Comparison of ENCODE assay signal across 1 cellular context in the genomic region with DNA sequence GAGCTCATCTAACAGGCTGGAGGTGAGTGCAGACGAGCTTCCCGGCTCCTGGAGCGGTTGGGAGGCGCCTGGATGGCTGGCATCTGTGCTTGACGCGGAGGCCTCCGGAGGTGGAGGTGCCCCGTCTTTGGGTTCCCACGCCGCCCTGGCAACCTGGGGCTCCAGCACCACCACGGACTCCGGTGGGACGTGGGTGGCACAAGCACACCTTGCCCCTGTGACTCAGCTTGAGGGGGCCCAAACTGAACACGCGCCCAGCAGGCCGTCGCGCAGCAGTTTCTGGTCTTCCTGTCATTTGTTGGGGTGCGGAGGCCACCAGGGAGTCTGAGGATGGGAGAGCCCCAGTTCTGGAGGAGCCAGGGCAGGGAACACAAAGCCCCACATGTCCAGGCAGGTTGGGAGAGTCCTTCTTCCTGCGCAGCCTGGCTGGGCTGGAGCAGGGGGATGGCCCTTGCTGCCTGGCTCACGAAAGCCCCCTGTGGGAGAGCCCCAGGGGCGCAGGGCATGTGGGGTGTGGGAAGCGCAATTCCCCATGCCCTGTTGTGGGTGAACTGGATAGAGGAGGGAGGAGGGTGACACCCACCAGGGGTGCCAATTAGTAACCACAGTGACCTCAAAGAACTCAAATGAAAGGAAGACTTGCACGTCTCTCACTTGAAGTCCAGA.
TF ChIP-seq lines count a peak whose summit lies in the region.

No MANE protein-coding gene starts in this region.

TF ChIP-seq in HepG2, 621 proteins besides CTCF, POLR2A, EP300 and RAD21 (continued from another document):
- TF ChIP-seq, protein P1, sequence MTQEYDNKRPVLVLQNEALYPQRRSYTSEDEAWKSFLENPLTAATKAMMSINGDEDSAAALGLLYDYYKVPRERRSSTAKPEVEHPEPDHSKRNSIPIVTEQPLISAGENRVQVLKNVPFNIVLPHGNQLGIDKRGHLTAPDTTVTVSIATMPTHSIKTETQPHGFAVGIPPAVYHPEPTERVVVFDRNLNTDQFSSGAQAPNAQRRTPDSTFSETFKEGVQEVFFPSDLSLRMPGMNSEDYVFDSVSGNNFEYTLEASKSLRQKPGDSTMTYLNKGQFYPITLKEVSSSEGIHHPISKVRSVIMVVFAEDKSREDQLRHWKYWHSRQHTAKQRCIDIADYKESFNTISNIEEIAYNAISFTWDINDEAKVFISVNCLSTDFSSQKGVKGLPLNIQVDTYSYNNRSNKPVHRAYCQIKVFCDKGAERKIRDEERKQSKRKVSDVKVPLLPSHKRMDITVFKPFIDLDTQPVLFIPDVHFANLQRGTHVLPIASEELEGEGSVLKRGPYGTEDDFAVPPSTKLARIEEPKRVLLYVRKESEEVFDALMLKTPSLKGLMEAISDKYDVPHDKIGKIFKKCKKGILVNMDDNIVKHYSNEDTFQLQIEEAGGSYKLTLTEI (CRISPR knock-in tag; conservative IDR thresholded peaks at IDR 0.05), result no peak
- TF ChIP-seq ATF7-NPFF (CRISPR knock-in tag; IDR thresholded peaks at IDR 0.05; ENCODE audit: low read depth), result no peak
- peak; percentile 37 for TF ChIP-seq HNRNPLL (IDR thresholded peaks at IDR 0.05; ENCODE audit: low read depth, low read length, poor library complexity, severe bottlenecking)
